ENCODE assay signal across 8 cellular contexts in genomic region chr21:39350094-39351006, GRCh38. TPM values are rescaled to one million over a fixed set of nuclear protein-coding genes. Genes with fewer than 3 reads are reported as not detected.
A peak's percentile ranks its signal among the peaks of the same experiment; 100 is the strongest.
DNase-seq lines count a peak whose midpoint lies in the region; ATAC-seq and TF ChIP-seq lines count a peak whose summit lies in the region.

No MANE protein-coding gene starts in this region.

- ATAC-seq in activated T-cell treated with anti-CD3 and anti-CD28 coated beads, Interleukin-2, amount 50 U/mL, for 4 hours: no peak
- no peak for ATAC-seq in thoracic aorta (ENCODE audit: insufficient number of reproducible peaks, low FRiP score, low read depth)
- ATAC-seq in GM21515 (IDR thresholded peaks at IDR 0.05; ENCODE audit: unreplicated experiment): no peak
- no peak for ATAC-seq in GM21619 (IDR thresholded peaks at IDR 0.05; ENCODE audit: unreplicated experiment)
- ATAC-seq in left lobe of liver: no peak

- H3K27me3 Mint-ChIP-seq in activated T-cell treated with anti-CD3 and anti-CD28 coated beads, Interleukin-2, amount 50 U/mL, for 4 hours (ENCODE audit: low read depth): peaks cover 5% of the 10 kb centered on the region

- no peaks in the 10 kb centered on the region for H3K27me3 ChIP-seq in adipocyte (replicated peaks; ENCODE audit: control insufficient read depth, insufficient read depth, low read length)
- H3K27me3 ChIP-seq in layer of hippocampus (ENCODE audit: control insufficient read depth, insufficient read depth, low read length): no peaks in the 10 kb centered on the region
- no peaks in the 10 kb centered on the region for H3K27me3 ChIP-seq in thoracic aorta (replicated peaks; ENCODE audit: insufficient read depth)

- DNase-seq in activated T-cell treated with anti-CD3 and anti-CD28 coated beads, Interleukin-2, amount 50 U/mL, for 4 hours: no peak
- no peak for DNase-seq in activated T-cell treated with anti-CD3 and anti-CD28 coated beads for 4 hours
- DNase-seq in adipocyte (ENCODE audit: low read depth): no peak
- no peak for DNase-seq in thoracic aorta (ENCODE audit: low spot score)
- no peak for DNase-seq in left lobe of liver (ENCODE audit: low spot score)

- peak overlapping the region; percentile 96 for H3K4me3 Mint-ChIP-seq in activated T-cell treated with anti-CD3 and anti-CD28 coated beads, Interleukin-2, amount 50 U/mL, for 4 hours

- no peaks in the 10 kb centered on the region for H3K9me3 Mint-ChIP-seq in activated T-cell treated with anti-CD3 and anti-CD28 coated beads, Interleukin-2, amount 50 U/mL, for 4 hours

- H3K4me3 ChIP-seq in adipocyte (ENCODE audit: low read length) (peak overlapping the region; percentile 88), thoracic aorta (peak overlapping the region; percentile 79)

- H3K4me1 ChIP-seq in adipocyte (ENCODE audit: control insufficient read depth, insufficient read depth, low read length) (peaks cover 22% of the 10 kb centered on the region), thoracic aorta (ENCODE audit: control insufficient read depth in 1 of 2, low read depth in 2 of 2) (peaks cover 11 to 31% of the 10 kb centered on the region in 2 donors)

- peaks cover 29% of the 10 kb centered on the region for H3K4me1 Mint-ChIP-seq in activated T-cell treated with anti-CD3 and anti-CD28 coated beads, Interleukin-2, amount 50 U/mL, for 4 hours (ENCODE audit: low read depth)

- peak overlapping the region; percentile 82 for H3K9ac ChIP-seq in adipocyte (ENCODE audit: low read length)

- no peak for TF ChIP-seq CTCF in thoracic aorta (IDR thresholded peaks at IDR 0.05)

- H3K36me3 Mint-ChIP-seq in activated T-cell treated with anti-CD3 and anti-CD28 coated beads, Interleukin-2, amount 50 U/mL, for 4 hours (ENCODE audit: insufficient read depth): peaks cover 20% of the 10 kb centered on the region

- no peaks in the 10 kb centered on the region for H3K9me3 ChIP-seq in adipocyte (ENCODE audit: control insufficient read depth, low read length)
- H3K9me3 ChIP-seq in thoracic aorta: no peaks in the 10 kb centered on the region

- H3K36me3 ChIP-seq in adipocyte (ENCODE audit: control insufficient read depth, insufficient read depth, low read length, severe bottlenecking) (peaks cover 12% of the 10 kb centered on the region), thoracic aorta (no peaks in the 10 kb centered on the region)

- peak overlapping the region; percentile 92 for H3K27ac ChIP-seq in layer of hippocampus (ENCODE audit: low read depth, low read length)
- peak overlapping the region; percentile 67 to 68 for H3K27ac ChIP-seq in thoracic aorta

RNA-seq across cellular contexts. Expression of gene HMGN1, which starts 1.5 kb away (rescaled TPM):
- total RNA-seq in activated T-cell treated with anti-CD3 and anti-CD28 coated beads, Interleukin-2, amount 50 U/mL, for 4 hours: 100 to 1,000 TPM; 313 to 333 (median 321) TPM
- total RNA-seq in thoracic aorta: 10 to 100 TPM; 32.0 to 65.2 TPM
- total RNA-seq in left lobe of liver: 31.7 TPM

RNA-seq across cellular contexts. Expression of gene BRWD1, which starts 36.9 kb away (rescaled TPM):
- 10 to 100 TPM; 17.3 to 24.7 (median 22.9) TPM for total RNA-seq in activated T-cell treated with anti-CD3 and anti-CD28 coated beads, Interleukin-2, amount 50 U/mL, for 4 hours
- total RNA-seq in thoracic aorta (10 to 100 TPM; 56.0 to 81.6 TPM), left lobe of liver (21.9 TPM)
